Comparison of ENCODE assay signal across 1 cellular context in the genomic region with DNA sequence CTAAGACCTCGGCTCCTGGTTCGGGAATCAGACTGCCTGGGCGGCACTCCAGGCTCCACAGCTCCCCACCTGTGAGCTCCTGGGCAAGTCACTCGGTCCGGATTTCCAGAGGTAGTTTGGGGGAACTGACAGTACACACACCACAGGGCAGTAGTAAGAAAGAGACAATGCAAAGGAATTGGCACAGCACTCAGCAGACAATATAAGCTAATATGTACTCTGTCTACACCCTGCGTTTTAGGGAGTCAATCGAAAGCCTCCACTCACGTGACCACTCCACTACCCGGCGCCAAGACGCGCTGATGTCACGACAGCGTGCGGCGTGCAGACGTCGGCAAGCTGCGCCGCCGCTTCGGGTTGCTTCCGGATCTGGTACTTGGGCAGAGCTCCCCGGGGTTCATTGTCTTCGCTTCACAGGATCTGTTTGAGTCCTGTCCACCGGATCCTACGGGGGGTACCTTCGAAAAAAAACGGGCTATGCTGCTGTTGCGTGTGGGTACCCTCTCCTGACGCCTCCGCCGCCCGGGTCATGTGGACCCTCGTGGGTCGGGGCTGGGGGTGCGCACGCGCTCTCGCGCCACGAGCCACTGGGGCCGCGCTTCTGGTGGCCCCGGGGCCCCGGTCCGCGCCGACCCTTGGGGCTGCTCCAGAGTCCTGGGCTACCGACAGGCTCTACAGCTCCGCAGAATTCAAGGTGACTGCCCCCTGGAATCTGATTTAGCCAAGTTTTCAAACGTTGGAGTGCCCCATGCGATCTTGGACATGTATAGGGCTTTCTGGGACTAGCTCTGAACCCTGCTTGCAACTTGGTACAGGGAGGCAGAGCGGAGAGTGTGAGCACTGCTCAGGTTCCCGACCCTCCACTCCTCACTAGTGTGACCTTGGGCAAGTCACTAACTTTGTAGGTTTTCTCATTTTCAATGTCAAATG.
TF ChIP-seq lines count a peak whose summit lies in the region.

A gene with protein sequence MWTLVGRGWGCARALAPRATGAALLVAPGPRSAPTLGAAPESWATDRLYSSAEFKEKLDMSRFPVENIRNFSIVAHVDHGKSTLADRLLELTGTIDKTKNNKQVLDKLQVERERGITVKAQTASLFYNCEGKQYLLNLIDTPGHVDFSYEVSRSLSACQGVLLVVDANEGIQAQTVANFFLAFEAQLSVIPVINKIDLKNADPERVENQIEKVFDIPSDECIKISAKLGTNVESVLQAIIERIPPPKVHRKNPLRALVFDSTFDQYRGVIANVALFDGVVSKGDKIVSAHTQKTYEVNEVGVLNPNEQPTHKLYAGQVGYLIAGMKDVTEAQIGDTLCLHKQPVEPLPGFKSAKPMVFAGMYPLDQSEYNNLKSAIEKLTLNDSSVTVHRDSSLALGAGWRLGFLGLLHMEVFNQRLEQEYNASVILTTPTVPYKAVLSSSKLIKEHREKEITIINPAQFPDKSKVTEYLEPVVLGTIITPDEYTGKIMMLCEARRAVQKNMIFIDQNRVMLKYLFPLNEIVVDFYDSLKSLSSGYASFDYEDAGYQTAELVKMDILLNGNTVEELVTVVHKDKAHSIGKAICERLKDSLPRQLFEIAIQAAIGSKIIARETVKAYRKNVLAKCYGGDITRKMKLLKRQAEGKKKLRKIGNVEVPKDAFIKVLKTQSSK (plus strand): TSS at position 327 of the 930 bp plus-strand sequence. CDS start 203 bp downstream, at position 530.

TF ChIP-seq in HepG2, 621 proteins besides CTCF, POLR2A, EP300 and RAD21 (continued from another document and continues in another):
- TF ChIP-seq, protein P1, sequence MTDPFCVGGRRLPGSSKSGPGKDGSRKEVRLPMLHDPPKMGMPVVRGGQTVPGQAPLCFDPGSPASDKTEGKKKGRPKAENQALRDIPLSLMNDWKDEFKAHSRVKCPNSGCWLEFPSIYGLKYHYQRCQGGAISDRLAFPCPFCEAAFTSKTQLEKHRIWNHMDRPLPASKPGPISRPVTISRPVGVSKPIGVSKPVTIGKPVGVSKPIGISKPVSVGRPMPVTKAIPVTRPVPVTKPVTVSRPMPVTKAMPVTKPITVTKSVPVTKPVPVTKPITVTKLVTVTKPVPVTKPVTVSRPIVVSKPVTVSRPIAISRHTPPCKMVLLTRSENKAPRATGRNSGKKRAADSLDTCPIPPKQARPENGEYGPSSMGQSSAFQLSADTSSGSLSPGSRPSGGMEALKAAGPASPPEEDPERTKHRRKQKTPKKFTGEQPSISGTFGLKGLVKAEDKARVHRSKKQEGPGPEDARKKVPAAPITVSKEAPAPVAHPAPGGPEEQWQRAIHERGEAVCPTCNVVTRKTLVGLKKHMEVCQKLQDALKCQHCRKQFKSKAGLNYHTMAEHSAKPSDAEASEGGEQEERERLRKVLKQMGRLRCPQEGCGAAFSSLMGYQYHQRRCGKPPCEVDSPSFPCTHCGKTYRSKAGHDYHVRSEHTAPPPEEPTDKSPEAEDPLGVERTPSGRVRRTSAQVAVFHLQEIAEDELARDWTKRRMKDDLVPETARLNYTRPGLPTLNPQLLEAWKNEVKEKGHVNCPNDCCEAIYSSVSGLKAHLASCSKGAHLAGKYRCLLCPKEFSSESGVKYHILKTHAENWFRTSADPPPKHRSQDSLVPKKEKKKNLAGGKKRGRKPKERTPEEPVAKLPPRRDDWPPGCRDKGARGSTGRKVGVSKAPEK (CRISPR knock-in tag; IDR thresholded peaks at IDR 0.05; ENCODE audit: borderline replicate concordance), result no peak
- TF ChIP-seq SMARCC2 (IDR thresholded peaks at IDR 0.05), result no peak
- TF ChIP-seq HOXD1 (CRISPR knock-in tag; IDR thresholded peaks at IDR 0.05), result no peak
- TF ChIP-seq ZNF773 (CRISPR knock-in tag; IDR thresholded peaks at IDR 0.05; ENCODE audit: borderline replicate concordance), result no peak
- no peak for TF ChIP-seq MIER2 (CRISPR knock-in tag; IDR thresholded peaks at IDR 0.05)
- TF ChIP-seq ZNF160 (CRISPR knock-in tag; IDR thresholded peaks at IDR 0.05), result no peak
- 0 out of 2 replicates have a peak, but pooled peaks have one; percentile 20 for TF ChIP-seq ZNF724P (CRISPR knock-in tag; IDR thresholded peaks at IDR 0.05; ENCODE audit: borderline replicate concordance)
- no peak for TF ChIP-seq CCAR2 (optimal IDR thresholded peaks at IDR 0.05; ENCODE audit: low read depth, low read length)
- no peak for TF ChIP-seq DNMT3B (CRISPR knock-in tag; conservative IDR thresholded peaks at IDR 0.05)
- peak; percentile 28; the same call in 1 of the 2 replicates for TF ChIP-seq SMYD3 (CRISPR knock-in tag; IDR thresholded peaks at IDR 0.05)
- TF ChIP-seq, protein P2, sequence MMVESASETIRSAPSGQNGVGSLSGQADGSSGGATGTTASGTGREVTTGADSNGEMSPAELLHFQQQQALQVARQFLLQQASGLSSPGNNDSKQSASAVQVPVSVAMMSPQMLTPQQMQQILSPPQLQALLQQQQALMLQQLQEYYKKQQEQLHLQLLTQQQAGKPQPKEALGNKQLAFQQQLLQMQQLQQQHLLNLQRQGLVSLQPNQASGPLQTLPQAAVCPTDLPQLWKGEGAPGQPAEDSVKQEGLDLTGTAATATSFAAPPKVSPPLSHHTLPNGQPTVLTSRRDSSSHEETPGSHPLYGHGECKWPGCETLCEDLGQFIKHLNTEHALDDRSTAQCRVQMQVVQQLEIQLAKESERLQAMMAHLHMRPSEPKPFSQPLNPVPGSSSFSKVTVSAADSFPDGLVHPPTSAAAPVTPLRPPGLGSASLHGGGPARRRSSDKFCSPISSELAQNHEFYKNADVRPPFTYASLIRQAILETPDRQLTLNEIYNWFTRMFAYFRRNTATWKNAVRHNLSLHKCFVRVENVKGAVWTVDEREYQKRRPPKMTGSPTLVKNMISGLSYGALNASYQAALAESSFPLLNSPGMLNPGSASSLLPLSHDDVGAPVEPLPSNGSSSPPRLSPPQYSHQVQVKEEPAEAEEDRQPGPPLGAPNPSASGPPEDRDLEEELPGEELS (CRISPR knock-in tag; IDR thresholded peaks at IDR 0.05), result no peak; the same call in 1 of the 2 replicates
- TF ChIP-seq, protein P3, sequence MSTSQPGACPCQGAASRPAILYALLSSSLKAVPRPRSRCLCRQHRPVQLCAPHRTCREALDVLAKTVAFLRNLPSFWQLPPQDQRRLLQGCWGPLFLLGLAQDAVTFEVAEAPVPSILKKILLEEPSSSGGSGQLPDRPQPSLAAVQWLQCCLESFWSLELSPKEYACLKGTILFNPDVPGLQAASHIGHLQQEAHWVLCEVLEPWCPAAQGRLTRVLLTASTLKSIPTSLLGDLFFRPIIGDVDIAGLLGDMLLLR (CRISPR knock-in tag; IDR thresholded peaks at IDR 0.05), result no peak; the same call in 1 of the 2 replicates
- no peak for TF ChIP-seq SNRNP70 (IDR thresholded peaks at IDR 0.05; ENCODE audit: low read depth, low read length)
- TF ChIP-seq, protein P4, sequence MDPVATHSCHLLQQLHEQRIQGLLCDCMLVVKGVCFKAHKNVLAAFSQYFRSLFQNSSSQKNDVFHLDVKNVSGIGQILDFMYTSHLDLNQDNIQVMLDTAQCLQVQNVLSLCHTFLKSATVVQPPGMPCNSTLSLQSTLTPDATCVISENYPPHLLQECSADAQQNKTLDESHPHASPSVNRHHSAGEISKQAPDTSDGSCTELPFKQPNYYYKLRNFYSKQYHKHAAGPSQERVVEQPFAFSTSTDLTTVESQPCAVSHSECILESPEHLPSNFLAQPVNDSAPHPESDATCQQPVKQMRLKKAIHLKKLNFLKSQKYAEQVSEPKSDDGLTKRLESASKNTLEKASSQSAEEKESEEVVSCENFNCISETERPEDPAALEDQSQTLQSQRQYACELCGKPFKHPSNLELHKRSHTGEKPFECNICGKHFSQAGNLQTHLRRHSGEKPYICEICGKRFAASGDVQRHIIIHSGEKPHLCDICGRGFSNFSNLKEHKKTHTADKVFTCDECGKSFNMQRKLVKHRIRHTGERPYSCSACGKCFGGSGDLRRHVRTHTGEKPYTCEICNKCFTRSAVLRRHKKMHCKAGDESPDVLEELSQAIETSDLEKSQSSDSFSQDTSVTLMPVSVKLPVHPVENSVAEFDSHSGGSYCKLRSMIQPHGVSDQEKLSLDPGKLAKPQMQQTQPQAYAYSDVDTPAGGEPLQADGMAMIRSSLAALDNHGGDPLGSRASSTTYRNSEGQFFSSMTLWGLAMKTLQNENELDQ (CRISPR knock-in tag; IDR thresholded peaks at IDR 0.05; ENCODE audit: borderline replicate concordance), result no peak
- TF ChIP-seq NAIF1 (CRISPR knock-in tag; IDR thresholded peaks at IDR 0.05; ENCODE audit: borderline replicate concordance), result no peak
- peak; percentile 54 for TF ChIP-seq ZNF883 (CRISPR knock-in tag; IDR thresholded peaks at IDR 0.05; ENCODE audit: not compliant biosample characterization)
- no peak; the same call in 1 of the 2 replicates for TF ChIP-seq ZNF766 (CRISPR knock-in tag; IDR thresholded peaks at IDR 0.05; ENCODE audit: borderline replicate concordance)
- TF ChIP-seq FOXA1 (IDR thresholded peaks at IDR 0.05), result no peak
- TF ChIP-seq FOXA1 (CRISPR knock-in tag; IDR thresholded peaks at IDR 0.05), result peak; percentile 58
- no peak for TF ChIP-seq ATM (IDR thresholded peaks at IDR 0.05; ENCODE audit: borderline replicate concordance)
- no peak for TF ChIP-seq ZNF841 (CRISPR knock-in tag; IDR thresholded peaks at IDR 0.05; ENCODE audit: borderline replicate concordance)
- 0 out of 2 replicates have a peak, but pooled peaks have one; percentile 52 for TF ChIP-seq ZFP41 (CRISPR knock-in tag; IDR thresholded peaks at IDR 0.05; ENCODE audit: borderline replicate concordance)
- TF ChIP-seq MTA1 (CRISPR knock-in tag; IDR thresholded peaks at IDR 0.05; ENCODE audit: borderline replicate concordance), result peak; percentile 63; the same call in 1 of the 2 replicates
- TF ChIP-seq ZNF33A (CRISPR knock-in tag; IDR thresholded peaks at IDR 0.05; ENCODE audit: borderline replicate concordance), result no peak; the same call in 1 of the 2 replicates
- no peak; the same call in 1 of the 2 replicates for TF ChIP-seq GATAD2A (CRISPR knock-in tag; IDR thresholded peaks at IDR 0.05)
- TF ChIP-seq TEAD3 (CRISPR knock-in tag; optimal IDR thresholded peaks at IDR 0.05; ENCODE audit: borderline replicate concordance), result no peak
- TF ChIP-seq IRX3 (CRISPR knock-in tag; IDR thresholded peaks at IDR 0.05; ENCODE audit: borderline replicate concordance, low read depth), result no peak
- TF ChIP-seq ZNF674 (CRISPR knock-in tag; IDR thresholded peaks at IDR 0.05; ENCODE audit: low read depth), result 0 out of 2 replicates have a peak, but pooled peaks have one; percentile 30
- TF ChIP-seq ZNF615 (CRISPR knock-in tag; IDR thresholded peaks at IDR 0.05; ENCODE audit: borderline replicate concordance), result no peak
- TF ChIP-seq ISL2 (CRISPR knock-in tag; IDR thresholded peaks at IDR 0.05), result no peak
- TF ChIP-seq, protein P5, sequence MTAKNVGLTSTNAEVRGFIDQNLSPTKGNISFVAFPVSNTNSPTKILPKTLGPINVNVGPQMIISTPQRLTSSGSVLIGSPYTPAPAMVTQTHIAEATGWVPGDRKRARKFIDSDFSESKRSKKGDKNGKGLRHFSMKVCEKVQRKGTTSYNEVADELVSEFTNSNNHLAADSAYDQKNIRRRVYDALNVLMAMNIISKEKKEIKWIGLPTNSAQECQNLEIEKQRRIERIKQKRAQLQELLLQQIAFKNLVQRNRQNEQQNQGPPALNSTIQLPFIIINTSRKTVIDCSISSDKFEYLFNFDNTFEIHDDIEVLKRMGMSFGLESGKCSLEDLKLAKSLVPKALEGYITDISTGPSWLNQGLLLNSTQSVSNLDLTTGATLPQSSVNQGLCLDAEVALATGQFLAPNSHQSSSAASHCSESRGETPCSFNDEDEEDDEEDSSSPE (CRISPR knock-in tag; IDR thresholded peaks at IDR 0.05), result peak; percentile 77
- 0 out of 2 replicates have a peak, but pooled peaks have one; percentile 52 for TF ChIP-seq HES4 (CRISPR knock-in tag; IDR thresholded peaks at IDR 0.05; ENCODE audit: borderline replicate concordance)
- TF ChIP-seq POGZ (CRISPR knock-in tag; IDR thresholded peaks at IDR 0.05), result peak; percentile 81
- TF ChIP-seq ZNF367 (CRISPR knock-in tag; IDR thresholded peaks at IDR 0.05; ENCODE audit: borderline replicate concordance), result 0 out of 2 replicates have a peak, but pooled peaks have one; percentile 12
- TF ChIP-seq NONO (IDR thresholded peaks at IDR 0.05), result no peak
- peak; percentile 55 for TF ChIP-seq NONO (CRISPR knock-in tag; conservative IDR thresholded peaks at IDR 0.05)
- TF ChIP-seq FLYWCH1 (CRISPR knock-in tag; IDR thresholded peaks at IDR 0.05), result no peak
- peak; percentile 46; the same call in 1 of the 2 replicates for TF ChIP-seq ZNF570 (CRISPR knock-in tag; IDR thresholded peaks at IDR 0.05; ENCODE audit: borderline replicate concordance)
- peak; percentile 80; the same call in 1 of the 2 replicates for TF ChIP-seq ARID2 (CRISPR knock-in tag; IDR thresholded peaks at IDR 0.05; ENCODE audit: borderline replicate concordance)
- TF ChIP-seq ZFY (CRISPR knock-in tag; IDR thresholded peaks at IDR 0.05), result peak; percentile 70
- TF ChIP-seq ZSCAN25 (CRISPR knock-in tag; IDR thresholded peaks at IDR 0.05), result no peak
- TF ChIP-seq, protein P6, sequence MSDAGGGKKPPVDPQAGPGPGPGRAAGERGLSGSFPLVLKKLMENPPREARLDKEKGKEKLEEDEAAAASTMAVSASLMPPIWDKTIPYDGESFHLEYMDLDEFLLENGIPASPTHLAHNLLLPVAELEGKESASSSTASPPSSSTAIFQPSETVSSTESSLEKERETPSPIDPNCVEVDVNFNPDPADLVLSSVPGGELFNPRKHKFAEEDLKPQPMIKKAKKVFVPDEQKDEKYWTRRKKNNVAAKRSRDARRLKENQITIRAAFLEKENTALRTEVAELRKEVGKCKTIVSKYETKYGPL (CRISPR knock-in tag; IDR thresholded peaks at IDR 0.05), result no peak
- no peak for TF ChIP-seq ZNF207 (IDR thresholded peaks at IDR 0.05; ENCODE audit: borderline replicate concordance)
- TF ChIP-seq SCMH1 (CRISPR knock-in tag; IDR thresholded peaks at IDR 0.05; ENCODE audit: borderline replicate concordance), result no peak
- TF ChIP-seq ZNF670 (CRISPR knock-in tag; IDR thresholded peaks at IDR 0.05; ENCODE audit: borderline replicate concordance), result no peak
- no peak for TF ChIP-seq DPF2 (CRISPR knock-in tag; IDR thresholded peaks at IDR 0.05; ENCODE audit: borderline replicate concordance, low read depth)
- peak; percentile 73 for TF ChIP-seq ARNTL (CRISPR knock-in tag; IDR thresholded peaks at IDR 0.05)
- peak; percentile 75; the same call in 1 of the 2 replicates for TF ChIP-seq PHF21A (CRISPR knock-in tag; IDR thresholded peaks at IDR 0.05)
- TF ChIP-seq MATR3 (CRISPR knock-in tag; IDR thresholded peaks at IDR 0.05), result no peak
- 0 out of 2 replicates have a peak, but pooled peaks have one; percentile 27 for TF ChIP-seq MED1 (CRISPR knock-in tag; IDR thresholded peaks at IDR 0.05)
- TF ChIP-seq KDM1A (CRISPR knock-in tag; IDR thresholded peaks at IDR 0.05), result no peak
- TF ChIP-seq ZFP36 (IDR thresholded peaks at IDR 0.05; ENCODE audit: borderline replicate concordance, low read depth, low read length, partially characterized antibody), result no peak
- TF ChIP-seq MAFG (CRISPR knock-in tag; IDR thresholded peaks at IDR 0.05), result no peak
- no peak for TF ChIP-seq SRF (IDR thresholded peaks at IDR 0.05; ENCODE audit: low read depth, low read length)
- peak in 1 of 2 experiments; percentile 82; a peak in 2 of 4 replicates for TF ChIP-seq KLF16 (CRISPR knock-in tag; IDR thresholded peaks at IDR 0.05)
- no peak for TF ChIP-seq MTF2 (CRISPR knock-in tag; IDR thresholded peaks at IDR 0.05; ENCODE audit: borderline replicate concordance)
- peak; percentile 41 for TF ChIP-seq RBM39 (IDR thresholded peaks at IDR 0.05; ENCODE audit: low read depth, low read length, poor library complexity, severe bottlenecking)
- TF ChIP-seq CEBPG (CRISPR knock-in tag; IDR thresholded peaks at IDR 0.05), result no peak
- no peak for TF ChIP-seq CC2D1A (CRISPR knock-in tag; IDR thresholded peaks at IDR 0.05)
- no peak for TF ChIP-seq ZFYVE20 (CRISPR knock-in tag; IDR thresholded peaks at IDR 0.05; ENCODE audit: borderline replicate concordance, low read depth)
